ENCODE assay signal across 9 cellular contexts in the genomic region with DNA sequence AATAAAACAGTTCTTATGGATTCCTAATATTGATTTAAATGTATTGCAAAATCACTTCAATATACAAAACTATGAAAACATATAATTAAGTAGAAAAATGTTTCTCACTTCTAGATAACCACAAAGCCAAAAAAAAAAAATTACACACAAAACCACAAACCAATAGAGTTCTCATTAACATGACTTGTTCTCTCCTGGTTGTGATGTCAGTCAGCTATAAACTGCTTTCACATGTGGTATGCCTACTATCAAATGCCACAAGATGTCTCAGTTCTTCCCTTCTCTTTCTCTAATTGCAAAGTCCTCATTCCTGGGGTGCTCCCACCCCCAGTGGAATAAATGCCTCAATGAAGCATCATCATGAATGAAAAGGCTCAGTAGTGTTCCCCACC. TPM values are rescaled to one million over a fixed set of nuclear protein-coding genes. Genes with fewer than 3 reads are reported as not detected.
DNase-seq lines count a peak whose midpoint lies in the region; ATAC-seq and TF ChIP-seq lines count a peak whose summit lies in the region.
"Had no signal": no experiment of that assay in that cellular context is flagged by ENCODE, and none has a peak within 500 bp of the region (broad histone marks: within the 10 kb centered on the region; RNA-seq: fewer than 3 reads in every experiment).

No MANE protein-coding gene starts in this region.

- intact Hi-C loops in CD4-positive, alpha-beta T cell (cut with DNase I, micrococcal nuclease): no loop called here

- H3K36me3 Mint-ChIP-seq in CD4-positive, alpha-beta T cell (ENCODE audit: low read depth): no peaks in the 10 kb centered on the region
- H3K36me3 Mint-ChIP-seq in WTC11: no peaks in the 10 kb centered on the region

- POLR2A ChIA-PET in CD4-positive, alpha-beta T cell (lab: Charles Lee): interaction anchor here (0.6 kb wide), 1 partner anchor 17 kb away, joined by 3 read pairs; a partner anchor contains a TSS
- POLR2A ChIA-PET in WTC11 (lab: Charles Lee): no interaction called here

- peak overlapping the region; percentile 34 for H3K4me3 Mint-ChIP-seq in CD4-positive, alpha-beta T cell
- no peak overlapping the region for H3K4me3 Mint-ChIP-seq in WTC11

- H3K9me3 ChIP-seq in CD4-positive, alpha-beta T cell (ENCODE audit: control insufficient read depth, low read length): no peaks in the 10 kb centered on the region

- CTCF ChIA-PET in CD4-positive, alpha-beta T cell (lab: Charles Lee): no interaction called here
- CTCF ChIA-PET in WTC11 (lab: Charles Lee): no interaction called here

- H3K27ac Mint-ChIP-seq in CD4-positive, alpha-beta T cell: peak overlapping the region; percentile 64
- peak overlapping the region; percentile 84 for H3K27ac Mint-ChIP-seq in WTC11

- TF ChIP-seq CTCF in CD4-positive, alpha-beta T cell (IDR thresholded peaks at IDR 0.05): no peak
- no peak for TF ChIP-seq CTCF in WTC11 (IDR thresholded peaks at IDR 0.05)
- TF ChIP-seq CTCF in kidney epithelial cell (IDR thresholded peaks at IDR 0.05; ENCODE audit: insufficient read depth, low read length, poor library complexity, severe bottlenecking): no peak

- no peak for DNase-seq in CD4-positive, alpha-beta T cell
- peak; percentile 85 for DNase-seq in HCEC 1CT
- no peak for DNase-seq in WTC11 (ENCODE audit: low spot score)
- peak; percentile 37 for DNase-seq in kidney epithelial cell (ENCODE audit: low read depth)
- DNase-seq in effector CD8-positive, alpha-beta T cell (lab: John Stamatoyannopoulos, UW): no peak
- DNase-seq in D341Med (ENCODE audit: low spot score): no peak
- DNase-seq in COLO829 (ENCODE audit: low spot score): no peak
- DNase-seq: activated CD4-positive, CD25-positive, alpha-beta regulatory T cell treated with anti-CD3 and anti-CD28 coated beads, Interleukin-2, amount 50 U/mL, for 72 hours had no signal

- H3K9me3 Mint-ChIP-seq in CD4-positive, alpha-beta T cell: no peaks in the 10 kb centered on the region
- H3K9me3 Mint-ChIP-seq in WTC11: no peaks in the 10 kb centered on the region

- no peak overlapping the region for H3K4me3 ChIP-seq in kidney epithelial cell (ENCODE audit: low read depth, low read length)

- no peaks in the 10 kb centered on the region for H3K27me3 ChIP-seq in CD4-positive, alpha-beta T cell (ENCODE audit: control insufficient read depth, insufficient read depth, low read length)
- H3K27me3 ChIP-seq in kidney epithelial cell (ENCODE audit: control insufficient read depth, insufficient read depth, low read length): no peaks in the 10 kb centered on the region

- no peaks in the 10 kb centered on the region for H3K36me3 ChIP-seq in kidney epithelial cell (ENCODE audit: control insufficient read depth, insufficient read depth, low read length)

- H3K27ac ChIP-seq in CD4-positive, alpha-beta T cell (ENCODE audit: low read depth, low read length): no peak overlapping the region

- no peaks in the 10 kb centered on the region for H3K27me3 Mint-ChIP-seq in CD4-positive, alpha-beta T cell
- no peaks in the 10 kb centered on the region for H3K27me3 Mint-ChIP-seq in WTC11 (ENCODE audit: low read depth)

- ATAC-seq in CD4-positive, alpha-beta T cell (ENCODE audit: poor library complexity): peak; percentile 92
- ATAC-seq in WTC11 (no peak), GM21360 (IDR thresholded peaks at IDR 0.05; ENCODE audit: unreplicated experiment) (no peak)

- peaks cover 20% of the 10 kb centered on the region for H3K4me1 Mint-ChIP-seq in CD4-positive, alpha-beta T cell (ENCODE audit: low read depth)
- H3K4me1 Mint-ChIP-seq in WTC11: peaks cover 72% of the 10 kb centered on the region

TF ChIP-seq in WTC11, 78 proteins besides CTCF, POLR2A, EP300 and RAD21:
- TF ChIP-seq, protein P1, sequence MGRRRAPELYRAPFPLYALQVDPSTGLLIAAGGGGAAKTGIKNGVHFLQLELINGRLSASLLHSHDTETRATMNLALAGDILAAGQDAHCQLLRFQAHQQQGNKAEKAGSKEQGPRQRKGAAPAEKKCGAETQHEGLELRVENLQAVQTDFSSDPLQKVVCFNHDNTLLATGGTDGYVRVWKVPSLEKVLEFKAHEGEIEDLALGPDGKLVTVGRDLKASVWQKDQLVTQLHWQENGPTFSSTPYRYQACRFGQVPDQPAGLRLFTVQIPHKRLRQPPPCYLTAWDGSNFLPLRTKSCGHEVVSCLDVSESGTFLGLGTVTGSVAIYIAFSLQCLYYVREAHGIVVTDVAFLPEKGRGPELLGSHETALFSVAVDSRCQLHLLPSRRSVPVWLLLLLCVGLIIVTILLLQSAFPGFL (CRISPR knock-in tag; IDR thresholded peaks at IDR 0.05; ENCODE audit: borderline replicate concordance): no peak
- TF ChIP-seq, protein P2, sequence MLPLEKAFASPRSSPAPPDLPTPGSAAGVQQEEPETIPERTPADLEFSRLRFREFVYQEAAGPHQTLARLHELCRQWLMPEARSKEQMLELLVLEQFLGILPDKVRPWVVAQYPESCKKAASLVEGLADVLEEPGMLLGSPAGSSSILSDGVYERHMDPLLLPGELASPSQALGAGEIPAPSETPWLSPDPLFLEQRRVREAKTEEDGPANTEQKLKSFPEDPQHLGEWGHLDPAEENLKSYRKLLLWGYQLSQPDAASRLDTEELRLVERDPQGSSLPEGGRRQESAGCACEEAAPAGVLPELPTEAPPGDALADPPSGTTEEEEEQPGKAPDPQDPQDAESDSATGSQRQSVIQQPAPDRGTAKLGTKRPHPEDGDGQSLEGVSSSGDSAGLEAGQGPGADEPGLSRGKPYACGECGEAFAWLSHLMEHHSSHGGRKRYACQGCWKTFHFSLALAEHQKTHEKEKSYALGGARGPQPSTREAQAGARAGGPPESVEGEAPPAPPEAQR (CRISPR knock-in tag; IDR thresholded peaks at IDR 0.05): no peak
- no peak for TF ChIP-seq ZBTB21 (CRISPR knock-in tag; IDR thresholded peaks at IDR 0.05; ENCODE audit: borderline replicate concordance)
- TF ChIP-seq MYBL2 (CRISPR knock-in tag; IDR thresholded peaks at IDR 0.05): no peak
- no peak for TF ChIP-seq SOX15 (CRISPR knock-in tag; IDR thresholded peaks at IDR 0.05)

RNA-seq across cellular contexts. Expression of a gene that starts 16.6 kb away (rescaled TPM):
- 1 to 10 TPM; 1.2 to 2.8 TPM for total RNA-seq in CD4-positive, alpha-beta T cell
- 26.7 to 31.0 TPM (median 31.0 TPM) in 3 replicates for total RNA-seq in WTC11 (2021)
- total RNA-seq in kidney epithelial cell: 17.7 and 21.6 TPM in 2 replicates

Comparison
In these comparisons a context has a peak if more than half of its experiments do, and no peak if none do; other contexts are left out.
1. DNase-seq: peak in HCEC 1CT (single experiment) and kidney epithelial cell (single experiment); none in CD4-positive, alpha-beta T cell (0 of 10), WTC11 (single experiment), effector CD8-positive, alpha-beta T cell (single experiment), D341Med (single experiment) and COLO829 (single experiment).